9 cellular contexts compared by ENCODE assay signal in the genomic region with DNA sequence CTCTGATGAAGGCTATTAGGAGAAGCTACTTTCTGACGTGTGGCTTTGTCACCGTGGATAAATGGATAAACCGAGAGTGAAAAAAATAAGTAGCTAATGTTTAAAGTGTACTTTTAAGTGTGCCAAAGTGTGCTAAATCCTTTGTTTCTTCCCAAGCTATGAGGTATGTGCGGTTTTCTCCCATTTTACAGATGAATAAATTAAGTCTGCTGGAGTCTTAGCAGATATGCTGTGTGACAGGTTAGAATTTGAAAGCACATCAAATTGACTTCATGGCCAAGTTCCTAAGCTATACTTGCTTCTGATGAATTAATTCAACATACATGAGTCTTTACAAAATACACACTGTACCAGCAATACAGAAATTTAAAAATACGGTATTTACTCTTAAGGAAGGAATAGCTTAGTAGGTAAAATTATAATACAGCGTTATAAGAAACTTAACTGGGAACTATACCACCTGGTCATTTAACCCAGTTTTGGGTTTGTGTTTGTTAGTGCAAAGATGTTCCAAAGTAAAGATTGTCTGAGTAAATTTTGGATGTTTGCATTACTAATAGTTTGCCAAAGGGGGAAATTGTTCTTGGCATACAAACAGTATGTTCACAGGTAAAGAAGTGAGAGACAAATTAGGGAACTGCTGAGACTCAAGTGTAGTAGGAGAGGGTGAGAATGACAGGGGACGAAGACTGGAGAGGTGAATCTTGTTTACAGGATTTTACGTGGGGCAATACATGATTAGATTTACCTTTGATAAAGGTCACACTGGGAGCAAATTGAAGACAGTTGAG. TPM values are rescaled to one million over a fixed set of nuclear protein-coding genes. Genes with fewer than 3 reads are reported as not detected.
DNase-seq lines count a peak whose midpoint lies in the region; ATAC-seq, FAIRE-seq and TF ChIP-seq lines count a peak whose summit lies in the region.
"Had no signal": no experiment of that assay in that cellular context is flagged by ENCODE, and none has a peak within 500 bp of the region (broad histone marks: within the 10 kb centered on the region; RNA-seq: fewer than 3 reads in every experiment).

No MANE protein-coding gene starts in this region.

- peak overlapping the region; percentile 61 for H3K4me3 ChIP-seq in RWPE2 (ENCODE audit: severe bottlenecking)
- peak overlapping the region in 3 of 4 donors; percentile 70 to 89 (median 85) for H3K4me3 ChIP-seq in esophagus squamous epithelium
- peak overlapping the region; percentile 68 for H3K4me3 ChIP-seq in retinal pigment epithelial cell (ENCODE audit: low read length)

- intact Hi-C loops in esophagus squamous epithelium (cut with DNase I) (no loop called here), left colon (cut with DNase I, micrococcal nuclease) (no loop called here)

- TF ChIP-seq CTCF in RWPE2 (IDR thresholded peaks at IDR 0.05; ENCODE audit: poor library complexity, severe bottlenecking) = no peak
- no peak for TF ChIP-seq CTCF in esophagus squamous epithelium (IDR thresholded peaks at IDR 0.05)
- no peak for TF ChIP-seq CTCF in retinal pigment epithelial cell (conservative IDR thresholded peaks at IDR 0.05; ENCODE audit: low read depth, low read length)

- FAIRE-seq in GM12891 (lab: Jason Lieb, UNC) = no peak

- ATAC-seq in RWPE2 (ENCODE audit: low read depth) = no peak
- ATAC-seq in left colon = no peak

- TF ChIP-seq POLR2A in GM12891 (IDR thresholded peaks at IDR 0.05; ENCODE audit: low read depth, low read length) (no peak), esophagus squamous epithelium (IDR thresholded peaks at IDR 0.05) (no peak)

- 47 to 73% methylated on average over 8 of the region's 8 CpGs for WGBS in esophagus squamous epithelium, 2 donors

- DNase-seq in GM12891 (ENCODE audit: insufficient read length, low spot score) (no peak), RWPE2 (ENCODE audit: low spot score) (no peak), esophagus squamous epithelium (lab: John Stamatoyannopoulos, UW) (no peak), retinal pigment epithelial cell (ENCODE audit: low read depth) (no peak), amygdala (lab: John Stamatoyannopoulos, UW) (no peak), left colon (no peak), NAMALWA (ENCODE audit: low spot score) (no peak), DMS 273 (lab: John Stamatoyannopoulos, UW; ENCODE audit: unreplicated experiment) (no peak)
- DNase-seq: NCI-H2171 had no signal

- H3K36me3 ChIP-seq in RWPE2 (ENCODE audit: low read depth) (peaks cover 5% of the 10 kb centered on the region; the same call in 1 of the 2 replicates), esophagus squamous epithelium (no peaks in the 10 kb centered on the region)

- H3K27ac ChIP-seq in RWPE2 (ENCODE audit: poor library complexity, severe bottlenecking) = no peak overlapping the region
- H3K27ac ChIP-seq in esophagus squamous epithelium = peak overlapping the region in 1 of 4 donors; percentile 74

- H3K27me3 ChIP-seq in RWPE2 (ENCODE audit: insufficient read depth, poor library complexity, severe bottlenecking) (no peaks in the 10 kb centered on the region), esophagus squamous epithelium (no peaks in the 10 kb centered on the region)

- H3K9me3 ChIP-seq in RWPE2 (ENCODE audit: severe bottlenecking) (no peaks in the 10 kb centered on the region), esophagus squamous epithelium (no peaks in the 10 kb centered on the region)

- H3K4me1 ChIP-seq in RWPE2 (ENCODE audit: insufficient read depth, poor library complexity, severe bottlenecking) (peaks cover 43% of the 10 kb centered on the region), esophagus squamous epithelium (peaks cover 0 to 64% (median 13%) of the 10 kb centered on the region in 3 donors)

TF ChIP-seq in GM12891, 5 proteins besides CTCF, POLR2A, EP300 and RAD21:
- TF ChIP-seq SPI1 (IDR thresholded peaks at IDR 0.05; ENCODE audit: low read depth, low read length) (peak; percentile 17; the same call in 1 of the 2 replicates), POLR2AphosphoS5 (IDR thresholded peaks at IDR 0.05; ENCODE audit: low read depth, low read length) (no peak)
TF ChIP-seq in GM12891: peak in this region for 1.

RNA-seq across cellular contexts. Expression of gene AGPS, which starts 1.4 kb away (rescaled TPM):
- 15.1 TPM for polyA plus RNA-seq in GM12891 (2012; ENCODE audit: low read depth, missing spikeins)
- total RNA-seq in esophagus squamous epithelium = 10 to 100 TPM; 20.2 to 34.0 (median 25.5) TPM
- 10 to 100 TPM; 54.9 to 62.3 TPM for total RNA-seq in left colon
